8 cellular contexts compared by ENCODE assay signal in the genomic region with DNA sequence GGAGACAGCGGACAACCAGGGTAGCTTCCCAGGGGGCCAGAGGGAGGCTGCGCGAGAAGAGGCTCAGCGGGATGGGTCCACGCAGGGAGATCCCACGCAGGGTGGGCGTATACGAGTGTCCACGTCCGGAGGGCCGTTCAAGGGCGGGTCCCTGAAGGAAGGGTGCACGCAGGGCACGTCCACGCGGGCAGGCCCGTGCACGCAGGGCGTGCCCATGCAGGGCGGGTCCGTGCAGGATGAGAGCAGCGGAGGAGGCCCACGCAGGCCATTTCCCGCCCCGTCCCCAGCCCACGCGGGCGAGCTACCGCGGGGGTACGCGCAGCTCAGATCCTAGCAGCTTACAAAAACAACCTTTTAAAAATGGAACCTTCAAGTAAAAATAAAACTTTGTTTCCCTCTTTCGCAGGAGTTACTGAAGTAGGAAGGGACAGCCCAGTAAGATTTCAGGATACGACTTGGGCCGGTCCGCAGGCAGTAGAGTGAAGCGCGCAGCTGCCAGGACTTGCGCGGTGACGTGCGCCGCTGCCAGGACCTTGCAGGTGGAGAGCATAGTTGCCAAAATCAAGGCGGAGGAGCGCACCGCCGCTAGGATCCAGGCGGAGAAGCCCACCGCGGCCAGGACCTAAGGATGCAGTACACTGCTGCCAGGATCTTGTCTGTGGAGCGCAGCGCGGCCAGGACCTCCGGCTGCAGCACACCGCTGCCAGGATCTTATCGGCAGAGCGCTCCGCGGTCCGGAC. TPM values are rescaled to one million over a fixed set of nuclear protein-coding genes. Genes with fewer than 3 reads are reported as not detected.
DNase-seq lines count a peak whose midpoint lies in the region; ATAC-seq and TF ChIP-seq lines count a peak whose summit lies in the region.

No MANE protein-coding gene starts in this region.

- H3K27me3 Mint-ChIP-seq in Calu3 (ENCODE audit: unreplicated experiment) = no peaks in the 10 kb centered on the region

- BruUV-seq in Calu3 (replicated peaks; lab: Mats Ljungman, UMichigan) = TSS peak; percentile 77

- peak overlapping the region; percentile 71 for H3K27ac ChIP-seq in OCI-LY3 (ENCODE audit: low read length)

- H3K9ac ChIP-seq in OCI-LY3 (ENCODE audit: low read length) (peak overlapping the region; percentile 91), mucosa of stomach (ENCODE audit: low read length) (peak overlapping the region; percentile 77)

- TF ChIP-seq CTCF in Calu3 (IDR thresholded peaks at IDR 0.05; ENCODE audit: unreplicated experiment) (no peak), OCI-LY3 (IDR thresholded peaks at IDR 0.05; ENCODE audit: low read depth, low read length) (no peak), epithelial cell of proximal tubule (conservative IDR thresholded peaks at IDR 0.05; ENCODE audit: low read depth, low read length) (no peak)

- H3K79me2 ChIP-seq in OCI-LY3 (ENCODE audit: low read length) = peaks cover 40% of the 10 kb centered on the region

- DNase-seq in Calu3 (peak; percentile 44), HT-29 (ENCODE audit: low spot score) (peak; percentile 81), activated T-cell treated with anti-CD3 and anti-CD28 coated beads for 24 hours (ENCODE audit: low read depth) (peak; percentile 79), epithelial cell of proximal tubule (ENCODE audit: low read depth) (peak; percentile 64)
- DNase-seq in stimulated activated CD8-positive, alpha-beta memory T cell treated with anti-CD3 and anti-CD28 coated beads, Interleukin-7, amount 100 ng/mL, for 1 hour (ENCODE audit: low read depth in 2 of 2) = peak; percentile 44 to 51

- H3K4me1 Mint-ChIP-seq in Calu3 (ENCODE audit: low read depth, unreplicated experiment) = peaks cover 14% of the 10 kb centered on the region

- H3K4me2 ChIP-seq in OCI-LY3 (ENCODE audit: low read length) = peak overlapping the region; percentile 66

- H3K4me3 Mint-ChIP-seq in Calu3 (ENCODE audit: low read depth, unreplicated experiment) = peak overlapping the region; percentile 98

- no peaks in the 10 kb centered on the region for H3K9me3 Mint-ChIP-seq in Calu3 (ENCODE audit: low read depth, unreplicated experiment)

- H3K4me1 ChIP-seq in OCI-LY3 (ENCODE audit: low read length) (peaks cover 32% of the 10 kb centered on the region), mucosa of stomach (ENCODE audit: control insufficient read depth, insufficient read depth, low read length) (peaks cover 12% of the 10 kb centered on the region)

- H3K4me3 ChIP-seq in OCI-LY3 (ENCODE audit: low read length) (peak overlapping the region; percentile 92), epithelial cell of proximal tubule (ENCODE audit: low read depth, low read length) (peak overlapping the region; percentile 85), mucosa of stomach (ENCODE audit: low read length) (peak overlapping the region; percentile 90)

- intact Hi-C loops in Calu3 (cut with micrococcal nuclease; ENCODE audit: unreplicated experiment) = no loop called here

- H3K27me3 ChIP-seq in OCI-LY3 (ENCODE audit: low read depth, low read length) (no peaks in the 10 kb centered on the region), mucosa of stomach (ENCODE audit: control insufficient read depth, insufficient read depth, low read length) (no peaks in the 10 kb centered on the region)

- H3K27ac Mint-ChIP-seq in Calu3 (ENCODE audit: unreplicated experiment) = peak overlapping the region; percentile 100

- peaks cover 14% of the 10 kb centered on the region for H4K20me1 ChIP-seq in OCI-LY3 (ENCODE audit: insufficient read depth, low read length)

- peak overlapping the region; percentile 76 for H2AFZ ChIP-seq in OCI-LY3 (ENCODE audit: low read depth, low read length)

- H3K36me3 ChIP-seq in OCI-LY3 (replicated peaks; ENCODE audit: low read depth, low read length) (peaks cover 26% of the 10 kb centered on the region), mucosa of stomach (ENCODE audit: control insufficient read depth, insufficient read depth, low read length) (no peaks in the 10 kb centered on the region)

- CTCF ChIA-PET in Calu3 (lab: Charles Lee) = interaction anchor here (0.6 to 1.0 kb wide), 3 partner anchors 80 to 321 kb away, joined by 3 to 9 read pairs (median 3); a partner anchor contains a TSS

- H3K36me3 Mint-ChIP-seq in Calu3 (ENCODE audit: insufficient read depth, unreplicated experiment) = peaks cover 54% of the 10 kb centered on the region

- ATAC-seq in GM21360 (IDR thresholded peaks at IDR 0.05; ENCODE audit: unreplicated experiment) = peak; percentile 52

- H3K9me3 ChIP-seq in OCI-LY3 (ENCODE audit: insufficient read depth, low read length) = no peaks in the 10 kb centered on the region
- H3K9me3 ChIP-seq in mucosa of stomach (ENCODE audit: control insufficient read depth, low read length) = no peaks in the 10 kb centered on the region

RNA-seq across cellular contexts. Expression of a gene that starts 0.4 kb away (rescaled TPM):
- total RNA-seq in Calu3 (2022) = 87.1 and 99.2 TPM in 2 replicates
- total RNA-seq in HT-29 (2014; rRNA removed; shearing (Covaris generic)) = 34.0 and 41.1 TPM in 2 replicates
- total RNA-seq in epithelial cell of proximal tubule = 31.1 and 34.7 TPM in 2 replicates

Comparison
In these comparisons a context has a peak if more than half of its experiments do, and no peak if none do; other contexts are left out.
1. Peak in every context shown above with its lines: DNase-seq, ATAC-seq, H3K4me3 ChIP-seq and H3K27ac ChIP-seq.